Comparison of ENCODE assay signal across 13 cellular contexts in genomic region chr10:11528286-11528685, GRCh38.
DNase-seq lines count a peak whose midpoint lies in the region; ATAC-seq and TF ChIP-seq lines count a peak whose summit lies in the region.
"Had no signal": no experiment of that assay in that cellular context is flagged by ENCODE, and none has a peak within 500 bp of the region (broad histone marks: within the 10 kb centered on the region; RNA-seq: fewer than 3 reads in every experiment).

No MANE protein-coding gene starts in this region.

- peaks cover 31% of the 10 kb centered on the region for H3K4me1 Mint-ChIP-seq in activated T-cell treated with anti-CD3 and anti-CD28 coated beads, Interleukin-2, amount 50 U/mL, for 24 hours (ENCODE audit: low read depth)
- peaks cover 43% of the 10 kb centered on the region for H3K4me1 Mint-ChIP-seq in stimulated activated naive CD8-positive, alpha-beta T cell treated with anti-CD3 and anti-CD28 coated beads, Interleukin-15, Interleukin-2, amounts not matched to agents 100 ng/mL and 50 ng/mL, for 24 hours (ENCODE audit: low read depth)
- H3K4me1 Mint-ChIP-seq: activated T-helper 17 cell treated with anti-CD3 and anti-CD28 coated beads, Interleukin-2, amount 50 U/mL, for 72 hours had no signal

- no peak overlapping the region for H3K27ac Mint-ChIP-seq in activated T-cell treated with anti-CD3 and anti-CD28 coated beads, Interleukin-2, amount 50 U/mL, for 24 hours
- peak overlapping the region; percentile 50 for H3K27ac Mint-ChIP-seq in stimulated activated naive CD8-positive, alpha-beta T cell treated with anti-CD3 and anti-CD28 coated beads, Interleukin-15, Interleukin-2, amounts not matched to agents 100 ng/mL and 50 ng/mL, for 24 hours
- H3K27ac Mint-ChIP-seq: activated T-helper 17 cell treated with anti-CD3 and anti-CD28 coated beads, Interleukin-2, amount 50 U/mL, for 72 hours had no signal

- ATAC-seq in GM21360 (IDR thresholded peaks at IDR 0.05; ENCODE audit: unreplicated experiment) (no peak), GM21526 (IDR thresholded peaks at IDR 0.05; ENCODE audit: low FRiP score, unreplicated experiment) (no peak), HG02588 (IDR thresholded peaks at IDR 0.05; ENCODE audit: unreplicated experiment) (no peak)
- ATAC-seq: activated T-helper 17 cell treated with anti-CD3 and anti-CD28 coated beads, Interleukin-2, amount 50 U/mL, for 72 hours had no signal

- no peak overlapping the region for H3K4me3 ChIP-seq in fibroblast of villous mesenchyme (ENCODE audit: low read depth, low read length)

- DNase-seq in activated T-cell treated with anti-CD3 and anti-CD28 coated beads, Interleukin-2, amount 50 U/mL, for 24 hours = no peak
- DNase-seq in activated T-cell treated with anti-CD3 and anti-CD28 coated beads, Interleukin-2, amount 50 U/mL, for 48 hours = no peak
- DNase-seq in OCI-M1 (lab: John Stamatoyannopoulos, UW) (peak; percentile 47), fibroblast of villous mesenchyme (ENCODE audit: low read depth) (peak; percentile 74)
- DNase-seq: ACHN; activated CD4-positive, alpha-beta T cell treated with anti-CD3 and anti-CD28 coated beads for 1 hour; left cardiac atrium; NCI-H2081 treated with DMSO at 0.1 percent for 48 hours had no signal

- TF ChIP-seq CTCF in fibroblast of villous mesenchyme (IDR thresholded peaks at IDR 0.05; ENCODE audit: insufficient read depth, low read depth, low read length) = no peak

- H3K36me3 Mint-ChIP-seq in activated T-cell treated with anti-CD3 and anti-CD28 coated beads, Interleukin-2, amount 50 U/mL, for 24 hours (ENCODE audit: low read depth) = no peaks in the 10 kb centered on the region
- no peaks in the 10 kb centered on the region for H3K36me3 Mint-ChIP-seq in stimulated activated naive CD8-positive, alpha-beta T cell treated with anti-CD3 and anti-CD28 coated beads, Interleukin-15, Interleukin-2, amounts not matched to agents 100 ng/mL and 50 ng/mL, for 24 hours (ENCODE audit: low read depth)

- no peaks in the 10 kb centered on the region for H3K9me3 Mint-ChIP-seq in activated T-cell treated with anti-CD3 and anti-CD28 coated beads, Interleukin-2, amount 50 U/mL, for 24 hours
- H3K9me3 Mint-ChIP-seq in stimulated activated naive CD8-positive, alpha-beta T cell treated with anti-CD3 and anti-CD28 coated beads, Interleukin-15, Interleukin-2, amounts not matched to agents 100 ng/mL and 50 ng/mL, for 24 hours = no peaks in the 10 kb centered on the region
- H3K9me3 Mint-ChIP-seq: activated T-helper 17 cell treated with anti-CD3 and anti-CD28 coated beads, Interleukin-2, amount 50 U/mL, for 72 hours had no signal

- H3K27me3 Mint-ChIP-seq in activated T-cell treated with anti-CD3 and anti-CD28 coated beads, Interleukin-2, amount 50 U/mL, for 24 hours = peaks cover 3% of the 10 kb centered on the region
- no peaks in the 10 kb centered on the region for H3K27me3 Mint-ChIP-seq in stimulated activated naive CD8-positive, alpha-beta T cell treated with anti-CD3 and anti-CD28 coated beads, Interleukin-15, Interleukin-2, amounts not matched to agents 100 ng/mL and 50 ng/mL, for 24 hours
- H3K27me3 Mint-ChIP-seq: activated T-helper 17 cell treated with anti-CD3 and anti-CD28 coated beads, Interleukin-2, amount 50 U/mL, for 72 hours had no signal

- H3K4me3 Mint-ChIP-seq in activated T-cell treated with anti-CD3 and anti-CD28 coated beads, Interleukin-2, amount 50 U/mL, for 24 hours = peak overlapping the region; percentile 60
- H3K4me3 Mint-ChIP-seq in stimulated activated naive CD8-positive, alpha-beta T cell treated with anti-CD3 and anti-CD28 coated beads, Interleukin-15, Interleukin-2, amounts not matched to agents 100 ng/mL and 50 ng/mL, for 24 hours = peak overlapping the region; percentile 78
- H3K4me3 Mint-ChIP-seq: activated T-helper 17 cell treated with anti-CD3 and anti-CD28 coated beads, Interleukin-2, amount 50 U/mL, for 72 hours had no signal

Comparison
In these comparisons a context has a peak if more than half of its experiments do, and no peak if none do; other contexts are left out.
1. DNase-seq: peak in OCI-M1 (single experiment) and fibroblast of villous mesenchyme (single experiment); none in activated T-cell treated with anti-CD3 and anti-CD28 coated beads, Interleukin-2, amount 50 U/mL, for 24 hours (single experiment) and activated T-cell treated with anti-CD3 and anti-CD28 coated beads, Interleukin-2, amount 50 U/mL, for 48 hours (0 of 2).